28 cellular contexts compared by ENCODE assay signal in the genomic region with DNA sequence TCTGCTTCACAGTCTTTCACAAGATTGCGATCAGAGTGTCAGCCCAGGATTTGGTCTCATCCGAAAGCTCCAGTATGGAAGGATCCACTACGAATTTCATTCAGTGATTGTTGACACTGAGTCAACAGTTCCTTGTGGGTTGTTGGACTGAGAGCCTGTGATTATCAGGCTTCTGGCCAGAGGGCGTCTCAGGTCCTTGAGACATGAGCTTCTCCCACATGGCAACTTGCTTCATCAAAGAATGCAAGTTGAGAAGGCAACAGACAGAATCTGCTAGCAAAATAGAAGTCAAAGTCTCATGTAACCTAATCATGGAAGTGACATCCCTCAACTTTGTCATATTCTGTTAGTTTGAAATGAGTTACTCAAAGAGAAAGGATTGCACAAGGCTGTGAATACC. TPM values are rescaled to one million over a fixed set of nuclear protein-coding genes. Genes with fewer than 3 reads are reported as not detected.
DNase-seq lines count a peak whose midpoint lies in the region; ATAC-seq, FAIRE-seq and TF ChIP-seq lines count a peak whose summit lies in the region.
"Had no signal": no experiment of that assay in that cellular context is flagged by ENCODE, and none has a peak within 500 bp of the region (broad histone marks: within the 10 kb centered on the region; RNA-seq: fewer than 3 reads in every experiment).

No MANE protein-coding gene starts in this region.

- H3K36me3 ChIP-seq in esophagus muscularis mucosa (no peaks in the 10 kb centered on the region), gastrocnemius medialis (no peaks in the 10 kb centered on the region), brain microvascular endothelial cell (replicated peaks) (no peaks in the 10 kb centered on the region)
- H3K36me3 ChIP-seq: BE2C, BLaER1 had no signal

- H3K27me3 ChIP-seq in esophagus muscularis mucosa: no peaks in the 10 kb centered on the region
- H3K27me3 ChIP-seq in gastrocnemius medialis: no peaks in the 10 kb centered on the region
- no peaks in the 10 kb centered on the region for H3K27me3 ChIP-seq in brain microvascular endothelial cell (replicated peaks)
- H3K27me3 ChIP-seq: BLaER1 had no signal

- in situ Hi-C loops in gastrocnemius medialis (cut with MboI; ENCODE audit: low sequenced_read_pairs in 4 of 4): no loop called here
- in situ Hi-C loops in brain microvascular endothelial cell (cut with HindIII; ENCODE audit: low pct_ligation_motif_present, low sequenced_read_pairs): no loop called here

- TF ChIP-seq EP300 in esophagus muscularis mucosa (IDR thresholded peaks at IDR 0.05): no peak

- H3K4me1 ChIP-seq in esophagus muscularis mucosa (peaks cover 0 to 7% (median 2%) of the 10 kb centered on the region in 4 donors), gastrocnemius medialis (peaks cover 0 to 20% of the 10 kb centered on the region in 2 donors)
- H3K4me1 ChIP-seq: BE2C, BLaER1 had no signal

- DNase-seq in GM12891 (ENCODE audit: insufficient read length, low spot score) (no peak), esophagus muscularis mucosa (ENCODE audit: extremely low spot score) (peak; percentile 50), myocyte (ENCODE audit: low read depth) (peak; percentile 24), gastrocnemius medialis (peak in 1 of 2 donors; percentile 36), brain microvascular endothelial cell (no peak), HuH-7 (ENCODE audit: low spot score) (no peak), NCI-H187 (lab: John Stamatoyannopoulos, UW) (no peak)
- DNase-seq: 8988T; ACHN; BE2C; C1 segment of cervical spinal cord; Calu3; CD4-positive, alpha-beta memory T cell; CD4-positive, CD25-positive, alpha-beta regulatory T cell; CD8-positive, alpha-beta memory T cell; COR-L47; DMS79 treated with DMSO at 0.1 percent for 48 hours; GF-D8 had no signal

- ATAC-seq in gastrocnemius medialis (peak; percentile 75 to 80), HG03159 (IDR thresholded peaks at IDR 0.05; ENCODE audit: unreplicated experiment) (no peak)

- TF ChIP-seq CTCF in esophagus muscularis mucosa (IDR thresholded peaks at IDR 0.05) (no peak), gastrocnemius medialis (IDR thresholded peaks at IDR 0.05 in 4 of 5, conservative IDR thresholded peaks at IDR 0.05 in 1 of 5) (no peak), brain microvascular endothelial cell (IDR thresholded peaks at IDR 0.05; ENCODE audit: low read depth, low read length, missing control alignments) (no peak)

- WGBS in esophagus muscularis mucosa: 69% methylated on average over 4 of the region's 4 CpGs

- no peaks in the 10 kb centered on the region for H3K9me3 ChIP-seq in esophagus muscularis mucosa
- no peaks in the 10 kb centered on the region for H3K9me3 ChIP-seq in gastrocnemius medialis
- H3K9me3 ChIP-seq: BE2C, BLaER1 had no signal

- intact Hi-C loops in esophagus muscularis mucosa (cut with DNase I): no loop called here
- intact Hi-C loops in gastrocnemius medialis (cut with DNase I; ENCODE audit: low total_unique reads): no loop called here

- TF ChIP-seq POLR2A in GM12891 (IDR thresholded peaks at IDR 0.05; ENCODE audit: low read depth, low read length): no peak
- no peak for TF ChIP-seq POLR2A in esophagus muscularis mucosa (IDR thresholded peaks at IDR 0.05; ENCODE audit: low read depth)
- no peak for TF ChIP-seq POLR2A in gastrocnemius medialis (IDR thresholded peaks at IDR 0.05)

- H3K4me3 ChIP-seq in esophagus muscularis mucosa: no peak overlapping the region
- no peak overlapping the region for H3K4me3 ChIP-seq in gastrocnemius medialis
- no peak overlapping the region for H3K4me3 ChIP-seq in brain microvascular endothelial cell (ENCODE audit: low read depth, low read length)
- H3K4me3 ChIP-seq: BLaER1 had no signal

- H3K27ac ChIP-seq in esophagus muscularis mucosa (replicated peaks in 1 of 4) (no peak overlapping the region), gastrocnemius medialis (no peak overlapping the region), brain microvascular endothelial cell (no peak overlapping the region)
- H3K27ac ChIP-seq: BLaER1 had no signal

- peak; percentile 5 for FAIRE-seq in GM12891 (lab: Jason Lieb, UNC)
- FAIRE-seq: A204.1, D721Med, G401.6, GM12892, GM18507 had no signal

TF ChIP-seq in GM12891, 5 proteins besides CTCF, POLR2A, EP300 and RAD21:
- TF ChIP-seq PAX5 (IDR thresholded peaks at IDR 0.05; ENCODE audit: insufficient read depth, low read length, severe bottlenecking): no peak
- TF ChIP-seq SPI1 (IDR thresholded peaks at IDR 0.05; ENCODE audit: low read depth, low read length): no peak
- no peak for TF ChIP-seq POU2F2 (IDR thresholded peaks at IDR 0.05; ENCODE audit: low read depth, low read length)
- no peak for TF ChIP-seq TAF1 (IDR thresholded peaks at IDR 0.05; ENCODE audit: low read depth, low read length)
- TF ChIP-seq POLR2AphosphoS5 (IDR thresholded peaks at IDR 0.05; ENCODE audit: low read depth, low read length): no peak

RNA-seq across cellular contexts. Expression of a gene that starts 40.5 kb away (rescaled TPM):
- polyA plus RNA-seq in GM12891 (2012; ENCODE audit: low read depth, missing spikeins): 0.04 TPM
- total RNA-seq in esophagus muscularis mucosa: under 1 TPM in 1 of 4 donors, not detected in 3; under 0.01 TPM
- total RNA-seq in myocyte: 3.6 and 4.4 TPM in 2 replicates
- polyA plus RNA-seq in myocyte (2012): 0.77 TPM
- total RNA-seq in gastrocnemius medialis: under 1 TPM in 3 of 4 donors, not detected in 1; 0.02 to 0.05 (median 0.02) TPM
- total RNA-seq: CD4-positive, alpha-beta memory T cell; CD8-positive, alpha-beta memory T cell had no signal
- polyA plus RNA-seq: AG04450; CD14-positive monocyte; CD4-positive, alpha-beta memory T cell; CD4-positive, CD25-positive, alpha-beta regulatory T cell; CD8-positive, alpha-beta memory T cell had no signal

RNA-seq across cellular contexts. Expression of a gene that starts 58.2 kb away (rescaled TPM):
- not detected for polyA plus RNA-seq in GM12891 (2012; ENCODE audit: low read depth, missing spikeins)
- total RNA-seq in esophagus muscularis mucosa: not detected
- total RNA-seq in myocyte: not detected in 2 replicates
- not detected for polyA plus RNA-seq in myocyte (2012)
- total RNA-seq in gastrocnemius medialis: not detected
- total RNA-seq: A673; Calu3; CD4-positive, alpha-beta memory T cell; CD4-positive, CD25-positive, alpha-beta regulatory T cell had no signal
- polyA plus RNA-seq: AG04450; CD14-positive monocyte; CD8-positive, alpha-beta memory T cell had no signal

Comparison
In these comparisons a context has a peak if more than half of its experiments do, and no peak if none do; other contexts are left out.
1. DNase-seq: peak in esophagus muscularis mucosa (single experiment) and myocyte (single experiment); none in GM12891 (single experiment), brain microvascular endothelial cell (single experiment), HuH-7 (single experiment) and NCI-H187 (0 of 2).